1 cellular context compared by ENCODE assay signal in the genomic region with DNA sequence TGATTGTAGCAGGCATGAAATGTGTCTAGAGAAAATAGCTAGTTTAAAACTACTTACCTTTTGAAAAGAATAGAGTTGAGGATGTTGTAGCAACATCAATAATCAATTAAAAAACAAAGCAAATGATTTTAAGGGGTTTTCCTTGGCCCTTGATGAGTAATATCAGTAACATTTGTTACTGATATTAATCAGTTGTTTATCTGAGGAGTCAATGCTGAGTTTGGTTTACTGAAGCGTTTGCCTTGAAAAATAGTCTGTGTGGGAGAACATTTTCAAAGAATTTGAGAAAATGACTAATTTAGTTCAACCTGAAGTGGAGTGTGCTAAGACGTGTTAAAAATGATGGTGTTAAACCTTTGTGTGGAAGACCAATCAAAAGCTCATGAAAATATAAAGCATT.
TF ChIP-seq lines count a peak whose summit lies in the region.

No MANE protein-coding gene starts in this region.

TF ChIP-seq in GM12878, 131 proteins besides CTCF, POLR2A, EP300 and RAD21 (continued from another document and continues in another):
- no peak for TF ChIP-seq ELK1 (IDR thresholded peaks at IDR 0.05; ENCODE audit: low read depth, low read length)
- TF ChIP-seq YBX1 (IDR thresholded peaks at IDR 0.05) = no peak
- TF ChIP-seq, protein P1, sequence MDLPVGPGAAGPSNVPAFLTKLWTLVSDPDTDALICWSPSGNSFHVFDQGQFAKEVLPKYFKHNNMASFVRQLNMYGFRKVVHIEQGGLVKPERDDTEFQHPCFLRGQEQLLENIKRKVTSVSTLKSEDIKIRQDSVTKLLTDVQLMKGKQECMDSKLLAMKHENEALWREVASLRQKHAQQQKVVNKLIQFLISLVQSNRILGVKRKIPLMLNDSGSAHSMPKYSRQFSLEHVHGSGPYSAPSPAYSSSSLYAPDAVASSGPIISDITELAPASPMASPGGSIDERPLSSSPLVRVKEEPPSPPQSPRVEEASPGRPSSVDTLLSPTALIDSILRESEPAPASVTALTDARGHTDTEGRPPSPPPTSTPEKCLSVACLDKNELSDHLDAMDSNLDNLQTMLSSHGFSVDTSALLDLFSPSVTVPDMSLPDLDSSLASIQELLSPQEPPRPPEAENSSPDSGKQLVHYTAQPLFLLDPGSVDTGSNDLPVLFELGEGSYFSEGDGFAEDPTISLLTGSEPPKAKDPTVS (IDR thresholded peaks at IDR 0.05; ENCODE audit: low read depth, low read length) = no peak
- TF ChIP-seq POLR2AphosphoS2 (IDR thresholded peaks at IDR 0.05; ENCODE audit: low read depth, low read length) = no peak
- no peak for TF ChIP-seq ETV6 (conservative IDR thresholded peaks at IDR 0.05 in 1 of 2, IDR thresholded peaks at IDR 0.05 in 1 of 2; ENCODE audit: borderline replicate concordance in 1 of 2, low read depth in 1 of 2)
- no peak for TF ChIP-seq TCF12 (IDR thresholded peaks at IDR 0.05; ENCODE audit: low read depth, low read length)
- TF ChIP-seq, protein P2, sequence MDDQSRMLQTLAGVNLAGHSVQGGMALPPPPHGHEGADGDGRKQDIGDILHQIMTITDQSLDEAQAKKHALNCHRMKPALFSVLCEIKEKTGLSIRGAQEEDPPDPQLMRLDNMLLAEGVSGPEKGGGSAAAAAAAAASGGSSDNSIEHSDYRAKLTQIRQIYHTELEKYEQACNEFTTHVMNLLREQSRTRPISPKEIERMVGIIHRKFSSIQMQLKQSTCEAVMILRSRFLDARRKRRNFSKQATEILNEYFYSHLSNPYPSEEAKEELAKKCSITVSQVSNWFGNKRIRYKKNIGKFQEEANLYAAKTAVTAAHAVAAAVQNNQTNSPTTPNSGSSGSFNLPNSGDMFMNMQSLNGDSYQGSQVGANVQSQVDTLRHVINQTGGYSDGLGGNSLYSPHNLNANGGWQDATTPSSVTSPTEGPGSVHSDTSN (IDR thresholded peaks at IDR 0.05; ENCODE audit: insufficient replicate concordance, low read depth, low read length) = no peak
- no peak for TF ChIP-seq ZNF217 (IDR thresholded peaks at IDR 0.05)
- TF ChIP-seq ZNF24 (IDR thresholded peaks at IDR 0.05) = no peak
- TF ChIP-seq RCOR1 (conservative IDR thresholded peaks at IDR 0.05; ENCODE audit: low read depth, low read length) = no peak
- no peak for TF ChIP-seq SIN3A (IDR thresholded peaks at IDR 0.05; ENCODE audit: low read depth, low read length)
- no peak for TF ChIP-seq MYC (IDR thresholded peaks at IDR 0.05; ENCODE audit: insufficient read depth, insufficient read length, insufficient replicate concordance, low read length, severe bottlenecking)
- TF ChIP-seq, protein P3, sequence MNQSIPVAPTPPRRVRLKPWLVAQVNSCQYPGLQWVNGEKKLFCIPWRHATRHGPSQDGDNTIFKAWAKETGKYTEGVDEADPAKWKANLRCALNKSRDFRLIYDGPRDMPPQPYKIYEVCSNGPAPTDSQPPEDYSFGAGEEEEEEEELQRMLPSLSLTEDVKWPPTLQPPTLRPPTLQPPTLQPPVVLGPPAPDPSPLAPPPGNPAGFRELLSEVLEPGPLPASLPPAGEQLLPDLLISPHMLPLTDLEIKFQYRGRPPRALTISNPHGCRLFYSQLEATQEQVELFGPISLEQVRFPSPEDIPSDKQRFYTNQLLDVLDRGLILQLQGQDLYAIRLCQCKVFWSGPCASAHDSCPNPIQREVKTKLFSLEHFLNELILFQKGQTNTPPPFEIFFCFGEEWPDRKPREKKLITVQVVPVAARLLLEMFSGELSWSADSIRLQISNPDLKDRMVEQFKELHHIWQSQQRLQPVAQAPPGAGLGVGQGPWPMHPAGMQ (IDR thresholded peaks at IDR 0.05; ENCODE audit: borderline replicate concordance) = no peak
- no peak for TF ChIP-seq BHLHE40 (IDR thresholded peaks at IDR 0.05; ENCODE audit: borderline replicate concordance in 1 of 2, low read depth in 2 of 2, low read length in 1 of 2)
- no peak for TF ChIP-seq EGR1 (IDR thresholded peaks at IDR 0.05; ENCODE audit: borderline replicate concordance in 1 of 2, low read depth in 2 of 2, low read length in 2 of 2)
- peak; percentile 63 for TF ChIP-seq RUNX3 (IDR thresholded peaks at IDR 0.05; ENCODE audit: low read length)
- TF ChIP-seq JUNB (IDR thresholded peaks at IDR 0.05) = peak; percentile 95
- no peak for TF ChIP-seq SUPT20H (IDR thresholded peaks at IDR 0.05; ENCODE audit: borderline replicate concordance, control insufficient read depth, low read depth, low read length)
- TF ChIP-seq STAT1 (conservative IDR thresholded peaks at IDR 0.05) = no peak
- TF ChIP-seq MYB (IDR thresholded peaks at IDR 0.05; ENCODE audit: borderline replicate concordance, low read depth, low read length) = no peak
- TF ChIP-seq ZNF622 (IDR thresholded peaks at IDR 0.05) = no peak
- no peak for TF ChIP-seq SRF (IDR thresholded peaks at IDR 0.05; ENCODE audit: low read depth in 2 of 2, low read length in 2 of 2)
- TF ChIP-seq LARP7 (IDR thresholded peaks at IDR 0.05) = no peak
- TF ChIP-seq POU2F2 (IDR thresholded peaks at IDR 0.05; ENCODE audit: borderline replicate concordance, low read depth, low read length) = no peak
- TF ChIP-seq IRF3 (IDR thresholded peaks at IDR 0.05) = no peak
- TF ChIP-seq EZH2 (IDR thresholded peaks at IDR 0.05; ENCODE audit: borderline replicate concordance, control insufficient read depth, low read depth, low read length) = no peak
- no peak for TF ChIP-seq EED (IDR thresholded peaks at IDR 0.05; ENCODE audit: low read depth)
- TF ChIP-seq BACH1 (IDR thresholded peaks at IDR 0.05; ENCODE audit: borderline replicate concordance) = 0 out of 2 replicates have a peak, but pooled peaks have one; percentile 26
- peak; percentile 88 for TF ChIP-seq NFIC (IDR thresholded peaks at IDR 0.05; ENCODE audit: low read depth, low read length)
- no peak for TF ChIP-seq NR2C2 (IDR thresholded peaks at IDR 0.05; ENCODE audit: borderline replicate concordance, control insufficient read depth, insufficient read length, low read depth)
- no peak for TF ChIP-seq CHD4 (IDR thresholded peaks at IDR 0.05)
- no peak for TF ChIP-seq HDAC2 (IDR thresholded peaks at IDR 0.05)
- no peak for TF ChIP-seq RAD51 (IDR thresholded peaks at IDR 0.05)
- no peak for TF ChIP-seq ZZZ3 (IDR thresholded peaks at IDR 0.05; ENCODE audit: control insufficient read depth, insufficient read length, low read depth)
- no peak for TF ChIP-seq SMAD5 (IDR thresholded peaks at IDR 0.05; ENCODE audit: low read depth)
- TF ChIP-seq IRF4 (IDR thresholded peaks at IDR 0.05; ENCODE audit: low read depth, low read length) = peak; percentile 79; the same call in 1 of the 2 replicates
- no peak for TF ChIP-seq SMAD1 (IDR thresholded peaks at IDR 0.05; ENCODE audit: low read depth, partially characterized antibody)
- TF ChIP-seq IKZF1 (conservative IDR thresholded peaks at IDR 0.05) = no peak
- TF ChIP-seq MTA3 (IDR thresholded peaks at IDR 0.05; ENCODE audit: borderline replicate concordance, low read length) = peak; percentile 41; the same call in 1 of the 2 replicates
- no peak for TF ChIP-seq SMARCA5 (IDR thresholded peaks at IDR 0.05)
- no peak for TF ChIP-seq REST (IDR thresholded peaks at IDR 0.05; ENCODE audit: low read depth, low read length)
- TF ChIP-seq CEBPB (IDR thresholded peaks at IDR 0.05; ENCODE audit: borderline replicate concordance in 1 of 2, low read depth in 2 of 2, low read length in 2 of 2) = no peak
- TF ChIP-seq ZNF384 (IDR thresholded peaks at IDR 0.05; ENCODE audit: borderline replicate concordance, low read depth, low read length) = no peak
- TF ChIP-seq CEBPZ (IDR thresholded peaks at IDR 0.05; ENCODE audit: low read depth, low read length) = no peak
- TF ChIP-seq, protein P4, sequence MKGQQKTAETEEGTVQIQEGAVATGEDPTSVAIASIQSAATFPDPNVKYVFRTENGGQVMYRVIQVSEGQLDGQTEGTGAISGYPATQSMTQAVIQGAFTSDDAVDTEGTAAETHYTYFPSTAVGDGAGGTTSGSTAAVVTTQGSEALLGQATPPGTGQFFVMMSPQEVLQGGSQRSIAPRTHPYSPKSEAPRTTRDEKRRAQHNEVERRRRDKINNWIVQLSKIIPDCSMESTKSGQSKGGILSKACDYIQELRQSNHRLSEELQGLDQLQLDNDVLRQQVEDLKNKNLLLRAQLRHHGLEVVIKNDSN (IDR thresholded peaks at IDR 0.05; ENCODE audit: borderline replicate concordance, extremely low read length, insufficient read depth, low read depth, low read length) = no peak
- no peak for TF ChIP-seq CREB1 (IDR thresholded peaks at IDR 0.05; ENCODE audit: low read depth)
- TF ChIP-seq, protein P5, sequence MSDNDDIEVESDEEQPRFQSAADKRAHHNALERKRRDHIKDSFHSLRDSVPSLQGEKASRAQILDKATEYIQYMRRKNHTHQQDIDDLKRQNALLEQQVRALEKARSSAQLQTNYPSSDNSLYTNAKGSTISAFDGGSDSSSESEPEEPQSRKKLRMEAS (IDR thresholded peaks at IDR 0.05; ENCODE audit: low read depth, low read length) = no peak
- TF ChIP-seq FOXK2 (IDR thresholded peaks at IDR 0.05) = no peak
